In genomic region chr10:24536653-24537052, GRCh38 we compare ENCODE assay signal across 35 cellular contexts.
"Had no signal": no experiment of that assay in that cellular context is flagged by ENCODE, and none has a peak within 500 bp of the region (broad histone marks: within the 10 kb centered on the region; RNA-seq: fewer than 3 reads in every experiment).

No MANE protein-coding gene starts in this region.

- DNase-seq: activated B cell treated with CpG ODN at 0.5 μM for 24 hours; activated CD4-positive, alpha-beta memory T cell treated with anti-CD3 and anti-CD28 coated beads for 36 hours; activated CD4-positive, alpha-beta T cell treated with anti-CD3 and anti-CD28 coated beads for 4 hours; activated CD4-positive, alpha-beta T cell treated with anti-CD3 and anti-CD28 coated beads, Interleukin-2, amount 10 ng/mL, durations not matched to agents 24 days and 14 days; activated CD4-positive, alpha-beta T cell treated with anti-CD3 and anti-CD28 coated beads, Interleukin-2, amount 50 U/mL, for 1 hour; activated CD4-positive, alpha-beta T cell treated with anti-CD3 and anti-CD28 coated beads, Interleukin-2, amount 50 U/mL, for 4 hours; activated CD4-positive, CD25-positive, alpha-beta regulatory T cell treated with anti-CD3 and anti-CD28 coated beads, Interleukin-2, amount 50 U/mL, for 72 hours; activated CD8-positive, alpha-beta memory T cell treated with anti-CD3 and anti-CD28 coated beads, Interleukin-2, amount 50 U/mL, for 4 hours; activated CD8-positive, alpha-beta T cell treated with anti-CD3 and anti-CD28 coated beads for 36 hours; activated effector memory CD4-positive, alpha-beta T cell treated with anti-CD3 and anti-CD28 coated beads, Interleukin-2, amount 50 U/mL, for 16 hours; activated gamma-delta T cell treated with Interleukin-2 at 50 U/mL for 16 hours; activated naive CD4-positive, alpha-beta T cell; activated naive CD4-positive, alpha-beta T cell treated with anti-CD3 and anti-CD28 coated beads for 36 hours; activated naive CD4-positive, alpha-beta T cell treated with anti-CD3 and anti-CD28 coated beads, Interleukin-2, amount 50 U/mL, for 16 hours; activated naive CD8-positive, alpha-beta T cell treated with anti-CD3 and anti-CD28 coated beads for 36 hours; activated T-cell treated with anti-CD3 and anti-CD28 coated beads for 4 hours; activated T-cell treated with anti-CD3 and anti-CD28 coated beads, Interleukin-2, amount 50 U/mL, for 1 hour; activated T-cell treated with anti-CD3 and anti-CD28 coated beads, Interleukin-2, amount 50 U/mL, for 4 hours; activated T-cell treated with anti-CD3 and anti-CD28 coated beads, Interleukin-2, amount 50 U/mL, for 72 hours; amniotic stem cell; aorta; body of pancreas; brain microvascular endothelial cell; central memory CD4-positive, alpha-beta T cell; T-helper 1 cell; T-helper 2 cell; T-helper 9 cell had no signal

- ATAC-seq: activated CD8-positive, alpha-beta T cell treated with anti-CD3 and anti-CD28 coated beads for 36 hours; activated naive CD4-positive, alpha-beta T cell treated with anti-CD3 and anti-CD28 coated beads, Interleukin-2, amount 50 U/mL, for 72 hours; activated T-cell treated with anti-CD3 and anti-CD28 coated beads, Interleukin-2, amount 50 U/mL, for 4 hours; activated T-cell treated with anti-CD3 and anti-CD28 coated beads, Interleukin-2, amount 50 U/mL, for 72 hours; activated T-helper 17 cell treated with anti-CD3 and anti-CD28 coated beads, Interleukin-2, amount 50 U/mL, for 72 hours; body of pancreas had no signal

- H3K9me3 Mint-ChIP-seq: activated B cell treated with CpG ODN at 0.5 μM for 24 hours; activated CD4-positive, alpha-beta memory T cell treated with anti-CD3 and anti-CD28 coated beads for 36 hours; activated CD4-positive, alpha-beta T cell treated with anti-CD3 and anti-CD28 coated beads, Interleukin-2, amount 10 ng/mL, durations not matched to agents 24 days and 14 days; activated naive CD8-positive, alpha-beta T cell treated with anti-CD3 and anti-CD28 coated beads for 36 hours; activated T-helper 1 cell treated with anti-CD3 and anti-CD28 coated beads, Interleukin-12 subunit alpha, Interleukin-12 subunit beta, Interleukin-2, Interleukin-4 antibody, amounts not matched to agents 30 ng/mL and 10 ng/mL and 1 ng/mL, durations not matched to agents 14 hours and 24 hours and 36 hours; T-helper 2 cell treated with Interferon-gamma antibody and Interleukin-4, amounts not matched to agents 5 μg/mL and 100 μg/mL, for 36 hours had no signal

- H3K27ac Mint-ChIP-seq: activated B cell treated with CpG ODN at 0.5 μM for 24 hours; activated CD4-positive, alpha-beta memory T cell treated with anti-CD3 and anti-CD28 coated beads for 36 hours; activated CD4-positive, alpha-beta T cell treated with anti-CD3 and anti-CD28 coated beads, Interleukin-2, amount 10 ng/mL, durations not matched to agents 24 days and 14 days; activated CD8-positive, alpha-beta T cell treated with anti-CD3 and anti-CD28 coated beads for 36 hours; activated naive CD4-positive, alpha-beta T cell treated with anti-CD3 and anti-CD28 coated beads for 36 hours; activated naive CD4-positive, alpha-beta T cell treated with anti-CD3 and anti-CD28 coated beads, Interleukin-2, amount 50 U/mL, for 72 hours; activated naive CD8-positive, alpha-beta T cell treated with anti-CD3 and anti-CD28 coated beads for 36 hours; activated T-cell treated with anti-CD3 and anti-CD28 coated beads, Interleukin-2, amount 50 U/mL, for 72 hours; activated T-helper 1 cell treated with anti-CD3 and anti-CD28 coated beads, Interleukin-12 subunit alpha, Interleukin-12 subunit beta, Interleukin-2, Interleukin-4 antibody, amounts not matched to agents 30 ng/mL and 10 ng/mL and 1 ng/mL, durations not matched to agents 14 hours and 24 hours and 36 hours; activated T-helper 17 cell treated with anti-CD3 and anti-CD28 coated beads, Interleukin-2, amount 50 U/mL, for 72 hours; T-helper 1 cell treated with Interleukin-12 subunit alpha and Interleukin-12 subunit beta and Interleukin-4 antibody, amounts not matched to agents 30 μg/mL and 1 μg/mL, for 36 hours; T-helper 2 cell treated with Interferon-gamma antibody and Interleukin-4, amounts not matched to agents 5 μg/mL and 100 μg/mL, for 36 hours had no signal

- H3K36me3 Mint-ChIP-seq: activated CD4-positive, alpha-beta memory T cell treated with anti-CD3 and anti-CD28 coated beads for 36 hours; activated naive CD4-positive, alpha-beta T cell treated with anti-CD3 and anti-CD28 coated beads, Interleukin-2, amount 50 U/mL, for 72 hours; activated naive CD8-positive, alpha-beta T cell treated with anti-CD3 and anti-CD28 coated beads for 36 hours had no signal

- H3K4me1 Mint-ChIP-seq: activated B cell treated with CpG ODN at 0.5 μM for 24 hours; activated CD4-positive, alpha-beta T cell treated with anti-CD3 and anti-CD28 coated beads, Interleukin-2, amount 10 ng/mL, durations not matched to agents 24 days and 14 days; activated naive CD8-positive, alpha-beta T cell treated with anti-CD3 and anti-CD28 coated beads for 36 hours; activated T-helper 17 cell treated with anti-CD3 and anti-CD28 coated beads, Interleukin-2, amount 50 U/mL, for 72 hours had no signal

- H3K27ac ChIP-seq: adrenal gland, body of pancreas, brain microvascular endothelial cell, VCaP had no signal

- H3K9me3 ChIP-seq: adrenal gland, body of pancreas, breast epithelium had no signal

- H3K4me3 ChIP-seq: adrenal gland, body of pancreas, breast epithelium had no signal

- H3K4me1 ChIP-seq: body of pancreas, breast epithelium had no signal

- H3K4me3 Mint-ChIP-seq: activated B cell treated with CpG ODN at 0.5 μM for 24 hours; activated CD4-positive, alpha-beta memory T cell treated with anti-CD3 and anti-CD28 coated beads for 36 hours; activated CD4-positive, alpha-beta T cell treated with anti-CD3 and anti-CD28 coated beads, Interleukin-2, amount 10 ng/mL, durations not matched to agents 24 days and 14 days; activated CD8-positive, alpha-beta T cell treated with anti-CD3 and anti-CD28 coated beads for 36 hours; activated naive CD4-positive, alpha-beta T cell treated with anti-CD3 and anti-CD28 coated beads for 36 hours; activated naive CD8-positive, alpha-beta T cell treated with anti-CD3 and anti-CD28 coated beads for 36 hours; activated T-cell treated with anti-CD3 and anti-CD28 coated beads, Interleukin-2, amount 50 U/mL, for 4 hours; activated T-cell treated with anti-CD3 and anti-CD28 coated beads, Interleukin-2, amount 50 U/mL, for 72 hours; activated T-helper 1 cell treated with anti-CD3 and anti-CD28 coated beads, Interleukin-12 subunit alpha, Interleukin-12 subunit beta, Interleukin-2, Interleukin-4 antibody, amounts not matched to agents 30 ng/mL and 10 ng/mL and 1 ng/mL, durations not matched to agents 14 hours and 24 hours and 36 hours; activated T-helper 17 cell treated with anti-CD3 and anti-CD28 coated beads, Interleukin-2, amount 50 U/mL, for 72 hours; T-helper 1 cell treated with Interleukin-12 subunit alpha and Interleukin-12 subunit beta and Interleukin-4 antibody, amounts not matched to agents 30 μg/mL and 1 μg/mL, for 36 hours; T-helper 2 cell treated with Interferon-gamma antibody and Interleukin-4, amounts not matched to agents 5 μg/mL and 100 μg/mL, for 36 hours had no signal

- H3K27me3 Mint-ChIP-seq: activated CD4-positive, alpha-beta memory T cell treated with anti-CD3 and anti-CD28 coated beads for 36 hours; activated CD4-positive, alpha-beta T cell treated with anti-CD3 and anti-CD28 coated beads, Interleukin-2, amount 10 ng/mL, durations not matched to agents 24 days and 14 days; activated CD8-positive, alpha-beta T cell treated with anti-CD3 and anti-CD28 coated beads for 36 hours; activated naive CD8-positive, alpha-beta T cell treated with anti-CD3 and anti-CD28 coated beads for 36 hours had no signal

- H3K27me3 ChIP-seq: adrenal gland, body of pancreas, brain microvascular endothelial cell, breast epithelium had no signal
